ENCODE assay signal across 7 cellular contexts in the genomic region with DNA sequence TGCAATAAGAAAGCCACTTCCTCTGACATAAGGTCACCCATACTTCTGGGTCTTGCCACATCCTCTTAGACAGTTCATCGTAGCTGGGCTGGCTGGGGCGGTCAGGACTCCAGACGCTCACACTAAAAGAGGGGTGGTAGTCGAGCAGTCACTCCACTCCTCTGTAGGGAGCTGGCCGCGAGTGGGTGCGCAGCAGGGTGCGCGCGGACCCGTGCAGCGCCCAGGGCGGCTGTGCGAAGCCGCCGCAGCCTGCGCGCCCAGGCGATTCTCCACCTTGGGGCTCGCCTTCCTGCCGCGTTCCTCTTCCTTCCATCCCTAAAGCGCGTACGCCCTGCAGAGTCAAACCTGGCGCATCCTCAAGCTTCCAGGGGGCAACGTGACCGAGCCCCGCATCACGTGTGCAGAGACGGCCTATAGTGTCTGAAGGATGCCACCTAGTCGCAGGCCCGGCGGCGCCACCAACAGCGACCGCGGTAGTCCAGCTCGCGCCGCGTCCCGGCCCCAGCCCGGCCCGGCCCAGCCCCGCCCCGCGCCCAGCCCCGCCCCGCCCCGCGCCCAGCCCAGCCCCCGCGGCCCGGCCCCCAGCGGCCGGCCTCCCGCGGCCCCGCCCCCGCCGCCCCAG. TPM values are rescaled to one million over a fixed set of nuclear protein-coding genes. Genes with fewer than 3 reads are reported as not detected.
DNase-seq lines count a peak whose midpoint lies in the region; ATAC-seq, FAIRE-seq and TF ChIP-seq lines count a peak whose summit lies in the region.

No MANE protein-coding gene starts in this region.

- H3K4me3 ChIP-seq in astrocyte (ENCODE audit: insufficient read depth, low read depth, low read length): peak overlapping the region; percentile 81

- H3K27me3 Mint-ChIP-seq in astrocyte (ENCODE audit: low read depth, unreplicated experiment): no peaks in the 10 kb centered on the region

- peaks cover 35% of the 10 kb centered on the region for H3K4me1 Mint-ChIP-seq in astrocyte (ENCODE audit: low read depth, unreplicated experiment)

- no peaks in the 10 kb centered on the region for H3K27me3 ChIP-seq in astrocyte (ENCODE audit: insufficient read depth, low read length)

- H3K79me2 ChIP-seq in astrocyte (ENCODE audit: insufficient read depth, low read length): peaks cover 71% of the 10 kb centered on the region

- no peak for FAIRE-seq in astrocyte (lab: Jason Lieb, UNC)

- peaks cover 10% of the 10 kb centered on the region for H3K36me3 Mint-ChIP-seq in astrocyte (ENCODE audit: low read depth, unreplicated experiment)

- peaks cover 38% of the 10 kb centered on the region for H4K20me1 ChIP-seq in astrocyte (ENCODE audit: insufficient read depth, low read length)

- H3K9me3 ChIP-seq in astrocyte (ENCODE audit: insufficient read depth, low read depth, low read length): no peaks in the 10 kb centered on the region

- peak; percentile 79 for ATAC-seq in GM18508 (IDR thresholded peaks at IDR 0.05; ENCODE audit: insufficient read depth, unreplicated experiment)
- peak; percentile 90 for ATAC-seq in HG02970 (IDR thresholded peaks at IDR 0.05; ENCODE audit: low FRiP score, unreplicated experiment)

- peak overlapping the region; percentile 75 for H3K27ac ChIP-seq in astrocyte (ENCODE audit: low read depth, low read length)

- no peak for TF ChIP-seq CTCF in astrocyte (IDR thresholded peaks at IDR 0.05; ENCODE audit: insufficient read depth, low read depth, low read length)

- H3K4me1 ChIP-seq in astrocyte (ENCODE audit: insufficient read depth, low read length): peaks cover 44% of the 10 kb centered on the region

- DNase-seq in NCI-H187 treated with DMSO at 0.1 percent for 48 hours (lab: John Stamatoyannopoulos, UW) (peak; percentile 87), T-helper 2 cell (peak; percentile 39 to 93 (median 75)), astrocyte (ENCODE audit: low read depth) (peak; percentile 73), hippocampal formation (lab: John Stamatoyannopoulos, UW) (peak; percentile 92 to 94), retina (peak; percentile 91)

- peaks cover 5% of the 10 kb centered on the region for H3K9me3 Mint-ChIP-seq in astrocyte (ENCODE audit: unreplicated experiment)

- peak overlapping the region; percentile 93 for H2AFZ ChIP-seq in astrocyte (ENCODE audit: low read depth, low read length)

- no peak overlapping the region for H3K27ac Mint-ChIP-seq in astrocyte (ENCODE audit: unreplicated experiment)

- peak overlapping the region; percentile 97 for H3K4me3 Mint-ChIP-seq in astrocyte (ENCODE audit: unreplicated experiment)

- peak overlapping the region; percentile 85 for H3K9ac ChIP-seq in astrocyte (ENCODE audit: low read length)

- H3K4me2 ChIP-seq in astrocyte (ENCODE audit: low read length): peak overlapping the region; percentile 87

- peaks cover 16% of the 10 kb centered on the region for H3K36me3 ChIP-seq in astrocyte (ENCODE audit: insufficient read depth, low read length)

RNA-seq across cellular contexts. Expression of a gene that starts 0.4 kb away (rescaled TPM):
- total RNA-seq in astrocyte: 459 and 520 TPM in 2 replicates

Comparison
In these comparisons a context has a peak if more than half of its experiments do, and no peak if none do; other contexts are left out.
1. Peak in every context shown above with its lines: DNase-seq, ATAC-seq, H3K4me3 ChIP-seq and H3K27ac ChIP-seq.